Comparison of ENCODE assay signal across 16 cellular contexts in the genomic region with DNA sequence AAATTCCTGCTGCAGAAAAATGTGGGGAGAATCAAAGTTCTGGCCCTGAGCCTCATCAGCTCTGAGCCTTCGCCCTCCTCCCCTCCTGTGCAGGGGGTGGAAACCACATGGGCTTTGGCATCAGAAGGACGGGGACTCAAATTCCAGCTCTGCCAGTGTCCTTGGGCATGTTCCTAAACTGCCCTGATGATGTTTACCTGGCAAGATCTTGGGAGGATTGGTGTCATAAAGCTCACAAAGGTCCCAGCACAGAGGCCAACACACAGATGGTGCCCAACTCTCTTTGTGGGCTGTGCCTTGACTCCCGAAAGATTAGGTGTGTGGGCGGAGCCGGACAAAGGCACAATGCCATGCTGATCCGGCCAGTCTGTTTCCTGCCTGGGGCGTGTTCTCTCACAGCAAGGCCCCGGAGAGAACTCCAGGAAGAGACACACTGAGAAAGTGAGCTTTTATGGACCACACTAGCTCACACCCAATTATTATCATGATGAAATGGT. TPM values are rescaled to one million over a fixed set of nuclear protein-coding genes. Genes with fewer than 3 reads are reported as not detected.
DNase-seq lines count a peak whose midpoint lies in the region; ATAC-seq, FAIRE-seq and TF ChIP-seq lines count a peak whose summit lies in the region.
"Had no signal": no experiment of that assay in that cellular context is flagged by ENCODE, and none has a peak within 500 bp of the region (broad histone marks: within the 10 kb centered on the region; RNA-seq: fewer than 3 reads in every experiment).

No MANE protein-coding gene starts in this region.

- in situ Hi-C loops in GM13976 (cut with MboI; ENCODE audit: low sequenced_read_pairs, unreplicated experiment): no loop called here

- ATAC-seq in Right ventricle myocardium superior (ENCODE audit: poor library complexity) (peak; percentile 69), right lobe of liver (peak; percentile 85 to 90 (median 88)), HG02840 (IDR thresholded peaks at IDR 0.05; ENCODE audit: low FRiP score, unreplicated experiment) (no peak)
- ATAC-seq: gastroesophageal sphincter, SK-N-SH treated with all-trans-retinoic acid at 6 μM for 48 hours had no signal

- H3K9me3 ChIP-seq in right atrium auricular region (no peaks in the 10 kb centered on the region), right lobe of liver (no peaks in the 10 kb centered on the region)
- H3K9me3 ChIP-seq: gastroesophageal sphincter, upper lobe of left lung had no signal

- DNase-seq in Right ventricle myocardium superior (no peak), right atrium auricular region (ENCODE audit: low spot score) (no peak), right lobe of liver (peak; percentile 86 to 96 (median 95)), GM13976 (ENCODE audit: low spot score) (no peak), AG08395 (ENCODE audit: low spot score) (no peak), occipital lobe (lab: John Stamatoyannopoulos, UW) (no peak)
- DNase-seq: activated T-cell treated with anti-CD3 and anti-CD28 coated beads for 4 hours, Karpas-422, kidney glomerular epithelial cell, NCI-H2029 treated with DMSO at 0.1 percent for 48 hours, nucleus accumbens had no signal

- intact Hi-C loops in Right ventricle myocardium superior (cut with DNase I) (no loop called here), right lobe of liver (cut with DNase I) (no loop called here)

- no peak for TF ChIP-seq CTCF in right atrium auricular region (IDR thresholded peaks at IDR 0.05)
- no peak for TF ChIP-seq CTCF in right lobe of liver (IDR thresholded peaks at IDR 0.05)
- TF ChIP-seq CTCF in GM13976 (IDR thresholded peaks at IDR 0.05; ENCODE audit: borderline replicate concordance, control extremely low read depth, extremely low read depth, insufficient read depth, missing control alignments): no peak

- H3K36me3 ChIP-seq in right atrium auricular region: no peaks in the 10 kb centered on the region
- H3K36me3 ChIP-seq in right lobe of liver: no peaks in the 10 kb centered on the region
- H3K36me3 ChIP-seq: gastroesophageal sphincter, upper lobe of left lung had no signal

- no peak overlapping the region for H3K4me3 ChIP-seq in right atrium auricular region
- no peak overlapping the region for H3K4me3 ChIP-seq in right lobe of liver
- H3K4me3 ChIP-seq: gastroesophageal sphincter, upper lobe of left lung had no signal

- FAIRE-seq in colon (lab: Jason Lieb, UNC): peak; percentile 45

- H3K27ac ChIP-seq in right atrium auricular region (no peak overlapping the region), right lobe of liver (peak overlapping the region; percentile 23 to 99 (median 83))
- H3K27ac ChIP-seq: gastroesophageal sphincter, upper lobe of left lung had no signal

- H3K4me1 ChIP-seq in right atrium auricular region (no peaks in the 10 kb centered on the region), right lobe of liver (peaks cover 0 to 23% (median 0%) of the 10 kb centered on the region in 4 donors)

- H3K27me3 ChIP-seq in right atrium auricular region (no peaks in the 10 kb centered on the region), right lobe of liver (no peaks in the 10 kb centered on the region)
- H3K27me3 ChIP-seq: upper lobe of left lung had no signal

- peak; percentile 48 for TF ChIP-seq POLR2A in right lobe of liver (IDR thresholded peaks at IDR 0.05)

- WGBS in right lobe of liver (ENCODE audit: insufficient coverage, low coverage, low lambda C conversion rate, missing lambda C conversion rate): 6% methylated on average over 5 of the region's 8 CpGs

RNA-seq across cellular contexts. Expression of a gene that starts 20.5 kb away (rescaled TPM):
- total RNA-seq in Right ventricle myocardium superior (9.0 TPM), right atrium auricular region (1 to 10 TPM; 3.4 to 4.0 TPM), right lobe of liver (10 to 100 TPM; 18.4 to 91.8 (median 47.8) TPM), occipital lobe (0.78 TPM)

Comparison
In these comparisons a context has a peak if more than half of its experiments do, and no peak if none do; other contexts are left out.
1. DNase-seq: peak in right lobe of liver (3 of 3); none in Right ventricle myocardium superior (single experiment), right atrium auricular region (single experiment), GM13976 (single experiment), AG08395 (single experiment) and occipital lobe (single experiment).
2. H3K27ac ChIP-seq: peak in right lobe of liver (3 of 3); none in right atrium auricular region (0 of 2).